ENCODE assay signal across 11 cellular contexts in the genomic region with DNA sequence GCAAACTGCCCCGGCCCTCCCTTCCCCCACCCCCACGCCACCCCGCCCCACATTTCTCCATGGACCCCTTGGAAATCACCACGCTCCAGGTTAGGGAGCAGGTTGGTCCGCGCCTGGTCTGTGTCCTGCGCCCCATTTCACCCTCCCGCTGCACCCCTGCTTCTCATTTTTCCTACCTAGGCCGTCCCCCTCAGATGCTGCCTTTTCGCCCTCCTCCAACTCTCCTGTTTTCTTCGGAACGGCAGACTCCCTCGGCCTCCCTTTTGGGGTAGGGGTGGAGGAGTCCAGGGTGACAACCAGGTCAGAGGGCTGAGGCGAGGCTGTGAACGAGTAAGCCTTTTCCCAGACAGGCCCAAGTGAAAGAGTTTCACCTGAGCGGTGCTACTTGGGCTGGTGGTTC. TPM values are rescaled to one million over a fixed set of nuclear protein-coding genes. Genes with fewer than 3 reads are reported as not detected.
DNase-seq lines count a peak whose midpoint lies in the region; ATAC-seq and TF ChIP-seq lines count a peak whose summit lies in the region.
"Had no signal": no experiment of that assay in that cellular context is flagged by ENCODE, and none has a peak within 500 bp of the region (broad histone marks: within the 10 kb centered on the region; RNA-seq: fewer than 3 reads in every experiment).

No MANE protein-coding gene starts in this region.

- no peak for TF ChIP-seq CTCF in smooth muscle cell (IDR thresholded peaks at IDR 0.05; ENCODE audit: borderline replicate concordance, insufficient read depth, poor library complexity, severe bottlenecking)

- POLR2A ChIA-PET in activated CD4-positive, alpha-beta T cell treated with anti-CD3 and anti-CD28 coated beads for 36 hours (lab: Charles Lee) = interaction anchor here (0.5 kb wide), 1 partner anchor 79 kb away, joined by 3 read pairs; no protein-coding TSS in a partner anchor

- H3K4me1 ChIP-seq in iPS-15b (ENCODE audit: control insufficient read depth, insufficient read depth, low read length) (peaks cover 32% of the 10 kb centered on the region), smooth muscle cell (ENCODE audit: low read depth) (peaks cover 26% of the 10 kb centered on the region)
- H3K4me1 ChIP-seq: parathyroid adenoma had no signal

- H3K9me3 ChIP-seq in iPS-15b (ENCODE audit: control insufficient read depth, insufficient read depth, low read length) (no peaks in the 10 kb centered on the region), smooth muscle cell (replicated peaks; ENCODE audit: low read depth) (no peaks in the 10 kb centered on the region)

- H3K4me3 Mint-ChIP-seq in activated CD4-positive, alpha-beta T cell treated with anti-CD3 and anti-CD28 coated beads for 36 hours = peak overlapping the region; percentile 32
- H3K4me3 Mint-ChIP-seq in activated T-helper 17 cell treated with anti-CD3 and anti-CD28 coated beads, Interleukin-2, amount 50 U/mL, for 72 hours = peak overlapping the region; percentile 61

- H3K27me3 ChIP-seq in iPS-15b (ENCODE audit: control insufficient read depth, insufficient read depth, low read length) (peaks cover 93% of the 10 kb centered on the region), smooth muscle cell (ENCODE audit: low read depth) (peaks cover 99% of the 10 kb centered on the region)

- H3K79me2 ChIP-seq in smooth muscle cell (ENCODE audit: low read depth) = no peaks in the 10 kb centered on the region
- H3K79me2 ChIP-seq: parathyroid adenoma had no signal

- peak overlapping the region; percentile 80 for H3K4me3 ChIP-seq in iPS-15b (ENCODE audit: low read depth, low read length)
- peak overlapping the region; percentile 66 for H3K4me3 ChIP-seq in smooth muscle cell

- H3K36me3 Mint-ChIP-seq in activated CD4-positive, alpha-beta T cell treated with anti-CD3 and anti-CD28 coated beads for 36 hours (ENCODE audit: low read depth) = no peaks in the 10 kb centered on the region
- no peaks in the 10 kb centered on the region for H3K36me3 Mint-ChIP-seq in activated T-helper 17 cell treated with anti-CD3 and anti-CD28 coated beads, Interleukin-2, amount 50 U/mL, for 72 hours (ENCODE audit: low read depth)

- WGBS in smooth muscle cell (ENCODE audit: low lambda C conversion rate) = 15% methylated on average over 11 of the region's 16 CpGs

- H3K9me3 Mint-ChIP-seq in activated CD4-positive, alpha-beta T cell treated with anti-CD3 and anti-CD28 coated beads for 36 hours (ENCODE audit: low read depth) = no peaks in the 10 kb centered on the region
- no peaks in the 10 kb centered on the region for H3K9me3 Mint-ChIP-seq in activated T-helper 17 cell treated with anti-CD3 and anti-CD28 coated beads, Interleukin-2, amount 50 U/mL, for 72 hours

- H4K20me1 ChIP-seq in smooth muscle cell (ENCODE audit: low read depth) = no peaks in the 10 kb centered on the region

- no peaks in the 10 kb centered on the region for H3K36me3 ChIP-seq in iPS-15b (ENCODE audit: control insufficient read depth, insufficient read depth, low read length)
- no peaks in the 10 kb centered on the region for H3K36me3 ChIP-seq in smooth muscle cell (ENCODE audit: low read depth)

- no peak overlapping the region for H3K27ac ChIP-seq in smooth muscle cell (ENCODE audit: low read depth)
- H3K27ac ChIP-seq: parathyroid adenoma had no signal

- no peak for ATAC-seq in activated CD4-positive, alpha-beta T cell treated with anti-CD3 and anti-CD28 coated beads for 36 hours
- no peak for ATAC-seq in activated T-helper 17 cell treated with anti-CD3 and anti-CD28 coated beads, Interleukin-2, amount 50 U/mL, for 72 hours (replicated peaks)

- no peak for DNase-seq in activated CD4-positive, alpha-beta T cell treated with anti-CD3 and anti-CD28 coated beads for 36 hours
- DNase-seq in activated CD4-positive, alpha-beta T cell treated with anti-CD3 and anti-CD28 coated beads for 4 hours = no peak
- DNase-seq in smooth muscle cell (lab: John Stamatoyannopoulos, UW; ENCODE audit: unreplicated experiment) (no peak), epidermal melanocyte (ENCODE audit: insufficient read length, low spot score) (no peak), NCI-H526 (lab: John Stamatoyannopoulos, UW) (no peak), AG08396 (ENCODE audit: low spot score) (no peak)

- H3K4me2 ChIP-seq in smooth muscle cell = peak overlapping the region; percentile 96

- H3F3A ChIP-seq in smooth muscle cell (ENCODE audit: low read depth) = no peaks in the 10 kb centered on the region

- peaks cover 6% of the 10 kb centered on the region for H3K4me1 Mint-ChIP-seq in activated CD4-positive, alpha-beta T cell treated with anti-CD3 and anti-CD28 coated beads for 36 hours
- H3K4me1 Mint-ChIP-seq in activated T-helper 17 cell treated with anti-CD3 and anti-CD28 coated beads, Interleukin-2, amount 50 U/mL, for 72 hours = no peaks in the 10 kb centered on the region

- intact Hi-C loops in activated CD4-positive, alpha-beta T cell treated with anti-CD3 and anti-CD28 coated beads for 36 hours (cut with DNase I, micrococcal nuclease) = no loop called here

- H2AFZ ChIP-seq in smooth muscle cell (ENCODE audit: low read depth) = no peak overlapping the region

- H3K9ac ChIP-seq in iPS-15b (ENCODE audit: low read depth, low read length) = no peak overlapping the region
- no peak overlapping the region for H3K9ac ChIP-seq in smooth muscle cell (ENCODE audit: low read depth)
- H3K9ac ChIP-seq: parathyroid adenoma had no signal

- CTCF ChIA-PET in activated CD4-positive, alpha-beta T cell treated with anti-CD3 and anti-CD28 coated beads for 36 hours (lab: Charles Lee) = interaction anchor here (1.1 to 1.7 kb wide), 2 partner anchors 9 to 18 kb away, joined by 3 to 12 read pairs; no protein-coding TSS in a partner anchor

- no peak overlapping the region for H3K27ac Mint-ChIP-seq in activated CD4-positive, alpha-beta T cell treated with anti-CD3 and anti-CD28 coated beads for 36 hours
- no peak overlapping the region for H3K27ac Mint-ChIP-seq in activated T-helper 17 cell treated with anti-CD3 and anti-CD28 coated beads, Interleukin-2, amount 50 U/mL, for 72 hours

- peaks cover 56% of the 10 kb centered on the region for H3K27me3 Mint-ChIP-seq in activated CD4-positive, alpha-beta T cell treated with anti-CD3 and anti-CD28 coated beads for 36 hours
- peaks cover 48% of the 10 kb centered on the region for H3K27me3 Mint-ChIP-seq in activated T-helper 17 cell treated with anti-CD3 and anti-CD28 coated beads, Interleukin-2, amount 50 U/mL, for 72 hours

RNA-seq across cellular contexts. Expression of a gene that starts 0.9 kb away (rescaled TPM):
- under 1 TPM; 0.26 to 0.27 TPM for total RNA-seq in activated CD4-positive, alpha-beta T cell treated with anti-CD3 and anti-CD28 coated beads for 36 hours
- total RNA-seq in activated T-helper 17 cell treated with anti-CD3 and anti-CD28 coated beads, Interleukin-2, amount 50 U/mL, for 72 hours = 1 to 10 TPM in 1 of 2 donors, under 1 TPM in 1; 0.09 to 3.3 TPM
- total RNA-seq in smooth muscle cell = not detected in 2 replicates
- polyA plus RNA-seq in smooth muscle cell = not detected in 2 replicates

RNA-seq across cellular contexts. Expression of a gene that starts 22.9 kb away (rescaled TPM):
- not detected for total RNA-seq in activated CD4-positive, alpha-beta T cell treated with anti-CD3 and anti-CD28 coated beads for 36 hours
- total RNA-seq in activated T-helper 17 cell treated with anti-CD3 and anti-CD28 coated beads, Interleukin-2, amount 50 U/mL, for 72 hours = under 1 TPM in 1 of 2 donors, not detected in 1; 0.11 TPM
- 0.13 and 0.40 TPM in 2 replicates for total RNA-seq in smooth muscle cell
- 0.22 and 0.31 TPM in 2 replicates for polyA plus RNA-seq in smooth muscle cell
- total RNA-seq: A673, dermis microvascular lymphatic vessel endothelial cell had no signal
